Comparison of ENCODE assay signal across 8 cellular contexts in the genomic region with DNA sequence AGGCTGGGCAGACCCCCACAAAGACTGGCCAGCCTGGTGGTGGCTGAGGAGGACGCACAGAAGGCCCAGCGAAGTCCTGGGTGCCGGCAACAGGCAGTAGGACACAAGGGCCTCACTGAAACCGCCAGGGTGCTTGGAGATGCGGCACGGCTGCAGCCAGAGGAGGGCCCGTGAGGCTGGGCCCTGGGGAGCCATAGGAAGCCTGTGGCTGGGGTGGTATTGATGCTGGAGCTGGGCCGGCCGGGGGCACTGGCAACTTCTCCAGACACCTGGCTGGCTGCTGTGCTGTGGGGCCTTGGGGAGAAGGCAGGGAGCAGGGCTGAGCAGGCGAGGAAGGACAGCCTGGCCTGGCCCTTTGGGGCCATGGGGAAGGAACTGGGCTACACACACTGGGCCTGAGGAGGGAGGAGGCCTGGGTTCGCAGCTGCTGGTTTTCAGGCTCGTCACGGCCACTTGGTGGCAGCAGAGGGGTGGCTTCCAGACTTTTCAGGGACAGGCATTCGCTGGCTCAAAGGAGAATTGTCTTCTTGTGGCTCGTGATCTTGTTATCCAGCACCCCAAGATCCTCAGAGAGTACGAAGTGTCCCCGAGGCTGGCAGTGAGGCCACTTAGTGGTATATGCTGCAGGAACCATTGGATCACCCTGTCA. TPM values are rescaled to one million over a fixed set of nuclear protein-coding genes. Genes with fewer than 3 reads are reported as not detected.
DNase-seq lines count a peak whose midpoint lies in the region; ATAC-seq and TF ChIP-seq lines count a peak whose summit lies in the region.

No MANE protein-coding gene starts in this region.

- H3K79me2 ChIP-seq in mammary epithelial cell (ENCODE audit: insufficient read depth, low read length), result no peaks in the 10 kb centered on the region

- no TSS peak for BruUV-seq in mammary epithelial cell (replicated peaks; lab: Mats Ljungman, UMichigan)

- CTCF ChIA-PET in WTC11 (lab: Charles Lee), result interaction anchor here (0.6 to 2.1 kb wide), 21 partner anchors 9 to 337 kb away, joined by 3 to 16 read pairs (median 6); no protein-coding TSS in a partner anchor
- CTCF ChIA-PET in mammary epithelial cell (lab: Charles Lee; ENCODE audit: low non-redundant PET), result no interaction called here

- H3K4me1 Mint-ChIP-seq in WTC11, result no peaks in the 10 kb centered on the region

- H2AFZ ChIP-seq in mammary epithelial cell (ENCODE audit: low read depth, low read length), result no peak overlapping the region

- TF ChIP-seq CTCF in WTC11 (IDR thresholded peaks at IDR 0.05), result peak; percentile 38
- peak; percentile 48 to 72 for TF ChIP-seq CTCF in mammary epithelial cell (conservative IDR thresholded peaks at IDR 0.05 in 1 of 2, IDR thresholded peaks at IDR 0.05 in 1 of 2; ENCODE audit: extremely low read depth in 1 of 2, insufficient read depth in 1 of 2, low read depth in 1 of 2, low read length in 2 of 2)
- TF ChIP-seq CTCF in kidney epithelial cell (IDR thresholded peaks at IDR 0.05; ENCODE audit: insufficient read depth, low read length, poor library complexity, severe bottlenecking), result peak; percentile 66

- no peak overlapping the region for H3K9ac ChIP-seq in mammary epithelial cell (ENCODE audit: insufficient read depth, low read length)

- no peak overlapping the region for H3K27ac Mint-ChIP-seq in WTC11

- ATAC-seq in WTC11 (peak; percentile 84), HG03439 (IDR thresholded peaks at IDR 0.05; ENCODE audit: unreplicated experiment) (no peak)

- peak; percentile 14 for DNase-seq in NCI-H510A treated with DMSO at 0.1 percent for 48 hours (lab: John Stamatoyannopoulos, UW)
- DNase-seq in NCI-H510A (lab: John Stamatoyannopoulos, UW), result no peak
- peak; percentile 51 for DNase-seq in MV-4-11 (lab: John Stamatoyannopoulos, UW)
- peak; percentile 74 for DNase-seq in WTC11 (ENCODE audit: low spot score)
- DNase-seq in mammary epithelial cell, result peak; percentile 27
- no peak for DNase-seq in kidney epithelial cell (ENCODE audit: low read depth)
- peak; percentile 66 for DNase-seq in stimulated activated CD4-positive, alpha-beta T cell treated with anti-CD3 and anti-CD28 coated beads, Interleukin-4, amount 100 ng/mL, for 1 hour

- 42% methylated on average over 8 of the region's 17 CpGs for WGBS in mammary epithelial cell (ENCODE audit: low coverage, missing lambda C conversion rate)

- H3K9me3 Mint-ChIP-seq in WTC11, result no peaks in the 10 kb centered on the region

- POLR2A ChIA-PET in WTC11 (lab: Charles Lee), result no interaction called here

- no peaks in the 10 kb centered on the region for H3K4me1 ChIP-seq in mammary epithelial cell (ENCODE audit: insufficient read depth, low read length)

- H3K4me3 Mint-ChIP-seq in WTC11, result no peak overlapping the region

- H3K36me3 ChIP-seq in mammary epithelial cell (ENCODE audit: insufficient read depth, low read length) (no peaks in the 10 kb centered on the region), kidney epithelial cell (ENCODE audit: control insufficient read depth, insufficient read depth, low read length) (no peaks in the 10 kb centered on the region)

- H3K27me3 ChIP-seq in mammary epithelial cell (ENCODE audit: insufficient read depth, low read length), result peaks cover 3% of the 10 kb centered on the region
- no peaks in the 10 kb centered on the region for H3K27me3 ChIP-seq in kidney epithelial cell (ENCODE audit: control insufficient read depth, insufficient read depth, low read length)

- intact Hi-C loops in mammary epithelial cell (cut with micrococcal nuclease), result loop anchor here (1.0 to 5.0 kb wide), 3 partner anchors 95 to 153 kb away; no protein-coding TSS in a partner anchor

- H3K4me3 ChIP-seq in mammary epithelial cell (replicated peaks in 1 of 3; ENCODE audit: insufficient read depth in 1 of 3, low read depth in 2 of 3, low read length in 3 of 3) (no peak overlapping the region), kidney epithelial cell (ENCODE audit: low read depth, low read length) (no peak overlapping the region)

- H3K27ac ChIP-seq in mammary epithelial cell (ENCODE audit: insufficient read depth, low read depth, low read length), result no peak overlapping the region

- peaks cover 8% of the 10 kb centered on the region for H3K9me3 ChIP-seq in mammary epithelial cell (replicated peaks; ENCODE audit: insufficient read depth, low read length)

- H4K20me1 ChIP-seq in mammary epithelial cell (ENCODE audit: insufficient read depth, low read length), result no peaks in the 10 kb centered on the region

- in situ Hi-C loops in mammary epithelial cell (cut with MboI; ENCODE audit: low sequenced_read_pairs in 2 of 2), result loop anchor here in 1 of 2 donors (5.0 kb wide), 1 partner anchor 113 kb away; no protein-coding TSS in a partner anchor

- H3K27me3 Mint-ChIP-seq in WTC11 (ENCODE audit: low read depth), result no peaks in the 10 kb centered on the region

- no peak overlapping the region for H3K4me2 ChIP-seq in mammary epithelial cell (ENCODE audit: insufficient read depth, low read depth, low read length)

- no peaks in the 10 kb centered on the region for H3K36me3 Mint-ChIP-seq in WTC11

- dilution Hi-C loops in mammary epithelial cell (cut with HindIII; ENCODE audit: low sequenced_read_pairs), result no loop called here

TF ChIP-seq in WTC11, 78 proteins besides CTCF, POLR2A, EP300 and RAD21 (continues in another document):
- TF ChIP-seq JAZF1 (CRISPR knock-in tag; IDR thresholded peaks at IDR 0.05) (no peak), MYBL2 (CRISPR knock-in tag; IDR thresholded peaks at IDR 0.05) (no peak), ESRRA (CRISPR knock-in tag; IDR thresholded peaks at IDR 0.05; ENCODE audit: borderline replicate concordance) (no peak), OVOL2 (CRISPR knock-in tag; IDR thresholded peaks at IDR 0.05; ENCODE audit: borderline replicate concordance) (no peak), ZNF138 (CRISPR knock-in tag; conservative IDR thresholded peaks at IDR 0.05) (no peak), CREM (CRISPR knock-in tag; IDR thresholded peaks at IDR 0.05) (no peak), TP53 (CRISPR knock-in tag; IDR thresholded peaks at IDR 0.05) (no peak), TCF7 (CRISPR knock-in tag; IDR thresholded peaks at IDR 0.05; ENCODE audit: low read depth) (no peak), ZNF396 (CRISPR knock-in tag; IDR thresholded peaks at IDR 0.05; ENCODE audit: borderline replicate concordance) (no peak), ETV6 (CRISPR knock-in tag; IDR thresholded peaks at IDR 0.05) (no peak), SOX15 (CRISPR knock-in tag; IDR thresholded peaks at IDR 0.05) (no peak), ZNF416 (CRISPR knock-in tag; IDR thresholded peaks at IDR 0.05) (no peak)
- TF ChIP-seq, protein P1, sequence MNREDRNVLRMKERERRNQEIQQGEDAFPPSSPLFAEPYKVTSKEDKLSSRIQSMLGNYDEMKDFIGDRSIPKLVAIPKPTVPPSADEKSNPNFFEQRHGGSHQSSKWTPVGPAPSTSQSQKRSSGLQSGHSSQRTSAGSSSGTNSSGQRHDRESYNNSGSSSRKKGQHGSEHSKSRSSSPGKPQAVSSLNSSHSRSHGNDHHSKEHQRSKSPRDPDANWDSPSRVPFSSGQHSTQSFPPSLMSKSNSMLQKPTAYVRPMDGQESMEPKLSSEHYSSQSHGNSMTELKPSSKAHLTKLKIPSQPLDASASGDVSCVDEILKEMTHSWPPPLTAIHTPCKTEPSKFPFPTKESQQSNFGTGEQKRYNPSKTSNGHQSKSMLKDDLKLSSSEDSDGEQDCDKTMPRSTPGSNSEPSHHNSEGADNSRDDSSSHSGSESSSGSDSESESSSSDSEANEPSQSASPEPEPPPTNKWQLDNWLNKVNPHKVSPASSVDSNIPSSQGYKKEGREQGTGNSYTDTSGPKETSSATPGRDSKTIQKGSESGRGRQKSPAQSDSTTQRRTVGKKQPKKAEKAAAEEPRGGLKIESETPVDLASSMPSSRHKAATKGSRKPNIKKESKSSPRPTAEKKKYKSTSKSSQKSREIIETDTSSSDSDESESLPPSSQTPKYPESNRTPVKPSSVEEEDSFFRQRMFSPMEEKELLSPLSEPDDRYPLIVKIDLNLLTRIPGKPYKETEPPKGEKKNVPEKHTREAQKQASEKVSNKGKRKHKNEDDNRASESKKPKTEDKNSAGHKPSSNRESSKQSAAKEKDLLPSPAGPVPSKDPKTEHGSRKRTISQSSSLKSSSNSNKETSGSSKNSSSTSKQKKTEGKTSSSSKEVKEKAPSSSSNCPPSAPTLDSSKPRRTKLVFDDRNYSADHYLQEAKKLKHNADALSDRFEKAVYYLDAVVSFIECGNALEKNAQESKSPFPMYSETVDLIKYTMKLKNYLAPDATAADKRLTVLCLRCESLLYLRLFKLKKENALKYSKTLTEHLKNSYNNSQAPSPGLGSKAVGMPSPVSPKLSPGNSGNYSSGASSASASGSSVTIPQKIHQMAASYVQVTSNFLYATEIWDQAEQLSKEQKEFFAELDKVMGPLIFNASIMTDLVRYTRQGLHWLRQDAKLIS (CRISPR knock-in tag; IDR thresholded peaks at IDR 0.05; ENCODE audit: borderline replicate concordance), result no peak
- TF ChIP-seq, protein P2, sequence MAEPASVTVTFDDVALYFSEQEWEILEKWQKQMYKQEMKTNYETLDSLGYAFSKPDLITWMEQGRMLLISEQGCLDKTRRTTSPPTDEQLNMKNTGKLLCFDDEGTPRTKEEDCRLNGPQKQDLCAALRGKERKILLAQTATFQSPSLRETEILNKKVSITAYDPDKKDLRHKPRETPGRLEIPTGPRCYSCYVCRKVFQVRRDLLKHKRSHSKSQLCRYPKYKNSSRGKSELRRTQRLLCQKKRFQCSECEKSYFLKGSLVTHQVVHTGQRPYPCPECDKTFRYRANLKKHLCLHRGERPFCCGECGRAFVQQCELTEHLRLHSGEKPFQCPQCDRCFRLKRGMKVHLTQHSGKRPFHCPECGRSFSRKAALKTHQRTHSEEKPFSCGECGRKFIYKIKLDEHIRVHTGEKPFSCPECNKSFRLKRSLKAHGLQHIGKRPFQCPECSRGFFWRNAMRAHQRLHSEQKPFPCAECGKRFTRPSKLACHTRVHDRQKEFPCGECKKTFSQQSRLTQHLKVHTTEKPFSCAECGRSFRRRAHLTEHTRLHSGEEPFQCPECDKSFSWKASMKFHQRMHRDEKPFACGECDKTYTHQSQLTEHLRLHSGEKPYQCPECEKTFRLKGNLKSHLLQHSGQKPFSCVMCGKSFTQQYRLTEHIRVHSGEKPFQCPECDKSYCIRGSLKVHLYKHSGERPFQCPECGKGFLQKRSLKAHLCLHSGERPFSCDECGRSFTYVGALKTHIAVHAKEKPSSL (CRISPR knock-in tag; conservative IDR thresholded peaks at IDR 0.05), result no peak

RNA-seq across cellular contexts. Expression of gene ATP2B3, which starts 37.2 kb away (rescaled TPM):
- 0.28 to 0.32 TPM (median 0.30 TPM) in 3 replicates for total RNA-seq in WTC11 (2021)
- not detected for total RNA-seq in mammary epithelial cell
- not detected for polyA plus RNA-seq in mammary epithelial cell
- not detected for polyA minus RNA-seq in mammary epithelial cell
- not detected in 2 replicates for total RNA-seq in kidney epithelial cell

RNA-seq across cellular contexts. Expression of gene CCNQ, which starts 44.3 kb away (rescaled TPM):
- total RNA-seq in WTC11 (2021) (15.2 to 17.4 TPM (median 15.4 TPM) in 3 replicates), mammary epithelial cell (10 to 100 TPM; 25.9 to 27.3 TPM), kidney epithelial cell (29.3 and 36.6 TPM in 2 replicates)
- polyA plus RNA-seq in mammary epithelial cell, result 43.3 TPM
- 51.8 TPM for polyA minus RNA-seq in mammary epithelial cell

RNA-seq across cellular contexts. Expression of gene BGN, which starts 59.9 kb away (rescaled TPM):
- total RNA-seq in WTC11 (2021) (1.8 to 3.7 TPM (median 3.2 TPM) in 3 replicates), mammary epithelial cell (10 to 100 TPM in 1 of 2 donors, 1 to 10 TPM in 1; 2.6 to 13.5 TPM), kidney epithelial cell (6.2 and 10.3 TPM in 2 replicates)
- 0.48 TPM for polyA plus RNA-seq in mammary epithelial cell
- not detected for polyA minus RNA-seq in mammary epithelial cell

Comparison
In these comparisons a context has a peak if more than half of its experiments do, and no peak if none do; other contexts are left out.
1. DNase-seq: peak in NCI-H510A treated with DMSO at 0.1 percent for 48 hours (single experiment), MV-4-11 (single experiment), WTC11 (single experiment), mammary epithelial cell (single experiment) and stimulated activated CD4-positive, alpha-beta T cell treated with anti-CD3 and anti-CD28 coated beads, Interleukin-4, amount 100 ng/mL, for 1 hour (single experiment); none in NCI-H510A (single experiment) and kidney epithelial cell (single experiment).
2. Peak in every context shown above with its lines, with median percentiles within 50 percentile points of each other: CTCF ChIP-seq.